8 cellular contexts compared by ENCODE assay signal in genomic region chr1:38527373-38527966, GRCh38.
DNase-seq lines count a peak whose midpoint lies in the region; ATAC-seq and TF ChIP-seq lines count a peak whose summit lies in the region.

No MANE protein-coding gene starts in this region.

- no peaks in the 10 kb centered on the region for H3K9me3 Mint-ChIP-seq in activated naive CD4-positive, alpha-beta T cell treated with anti-CD3 and anti-CD28 coated beads for 36 hours

- H4K20me1 ChIP-seq in osteoblast (ENCODE audit: insufficient read depth, low read length): no peaks in the 10 kb centered on the region

- intact Hi-C loops in activated naive CD4-positive, alpha-beta T cell treated with anti-CD3 and anti-CD28 coated beads for 36 hours (cut with micrococcal nuclease): loop anchor here (1.0 kb wide), 2 partner anchors 32 to 499 kb away; no protein-coding TSS in a partner anchor

- H3K36me3 ChIP-seq in osteoblast (ENCODE audit: insufficient read depth, low read length): no peaks in the 10 kb centered on the region

- H3K4me3 ChIP-seq in GM12864 (ENCODE audit: low read depth, low read length) (no peak overlapping the region), osteoblast (ENCODE audit: insufficient read depth, low read length) (no peak overlapping the region)

- H3K4me2 ChIP-seq in osteoblast (ENCODE audit: insufficient read depth, low read length): no peak overlapping the region

- H3K27me3 Mint-ChIP-seq in activated naive CD4-positive, alpha-beta T cell treated with anti-CD3 and anti-CD28 coated beads for 36 hours (ENCODE audit: low read depth): peaks cover 2% of the 10 kb centered on the region

- TF ChIP-seq CTCF in GM12864 (IDR thresholded peaks at IDR 0.05; ENCODE audit: low read depth, low read length, missing control alignments) (peak; percentile 42), osteoblast (IDR thresholded peaks at IDR 0.05; ENCODE audit: extremely low read depth, low read depth, low read length) (no peak)

- H3K4me1 Mint-ChIP-seq in activated naive CD4-positive, alpha-beta T cell treated with anti-CD3 and anti-CD28 coated beads for 36 hours (ENCODE audit: low read depth): peaks cover 21% of the 10 kb centered on the region

- CTCF ChIA-PET in activated naive CD4-positive, alpha-beta T cell treated with anti-CD3 and anti-CD28 coated beads for 36 hours (lab: Charles Lee): interaction anchor here (0.7 to 1.2 kb wide), 3 partner anchors 10 to 500 kb away, joined by 3 to 8 read pairs (median 3); no protein-coding TSS in a partner anchor

- H3K27ac ChIP-seq in osteoblast (ENCODE audit: low read depth, low read length): no peak overlapping the region

- ATAC-seq in GM21619 (IDR thresholded peaks at IDR 0.05; ENCODE audit: unreplicated experiment): peak; percentile 88

- H3K79me2 ChIP-seq in osteoblast (ENCODE audit: insufficient read depth, low read length): no peaks in the 10 kb centered on the region

- peak overlapping the region; percentile 43 for H3K27ac Mint-ChIP-seq in activated naive CD4-positive, alpha-beta T cell treated with anti-CD3 and anti-CD28 coated beads for 36 hours

- H3K9me3 ChIP-seq in osteoblast (ENCODE audit: low read depth, low read length): no peaks in the 10 kb centered on the region

- no peaks in the 10 kb centered on the region for H3K36me3 Mint-ChIP-seq in activated naive CD4-positive, alpha-beta T cell treated with anti-CD3 and anti-CD28 coated beads for 36 hours (ENCODE audit: low read depth)

- H3K4me1 ChIP-seq in osteoblast (ENCODE audit: insufficient read depth, low read length): no peaks in the 10 kb centered on the region

- DNase-seq in GM12864 (ENCODE audit: low read depth) (peak; percentile 78), M059J (ENCODE audit: low read depth) (peak; percentile 13), osteoblast (ENCODE audit: insufficient read length, low spot score, missing footprints) (no peak), anterior cingulate cortex (lab: John Stamatoyannopoulos, UW) (no peak), D341Med (ENCODE audit: low spot score) (no peak)
- peak; percentile 86 for DNase-seq in activated naive CD4-positive, alpha-beta T cell treated with anti-CD3 and anti-CD28 coated beads for 36 hours
- peak; percentile 43 for DNase-seq in stimulated activated CD4-positive, alpha-beta T cell treated with anti-CD3 and anti-CD28 coated beads, Interleukin-4, amount 100 ng/mL, for 1 hour

- no peak overlapping the region for H3K4me3 Mint-ChIP-seq in activated naive CD4-positive, alpha-beta T cell treated with anti-CD3 and anti-CD28 coated beads for 36 hours

- H2AFZ ChIP-seq in osteoblast (ENCODE audit: low read length): no peak overlapping the region

- no peaks in the 10 kb centered on the region for H3K27me3 ChIP-seq in osteoblast (ENCODE audit: insufficient read depth, low read length)

Comparison
In these comparisons a context has a peak if more than half of its experiments do, and no peak if none do; other contexts are left out.
1. DNase-seq: peak in GM12864 (single experiment), M059J (single experiment), activated naive CD4-positive, alpha-beta T cell treated with anti-CD3 and anti-CD28 coated beads for 36 hours (single experiment) and stimulated activated CD4-positive, alpha-beta T cell treated with anti-CD3 and anti-CD28 coated beads, Interleukin-4, amount 100 ng/mL, for 1 hour (single experiment); none in osteoblast (single experiment), anterior cingulate cortex (0 of 58) and D341Med (single experiment).